Comparison of ENCODE assay signal across 1 cellular context in genomic region chr17:76536511-76537287, GRCh38.
TF ChIP-seq lines count a peak whose summit lies in the region.

No MANE protein-coding gene starts in this region.

TF ChIP-seq in liver, 16 proteins besides CTCF, POLR2A, EP300 and RAD21:
- no peak for TF ChIP-seq FOXA2 (IDR thresholded peaks at IDR 0.05)
